In the genomic region with DNA sequence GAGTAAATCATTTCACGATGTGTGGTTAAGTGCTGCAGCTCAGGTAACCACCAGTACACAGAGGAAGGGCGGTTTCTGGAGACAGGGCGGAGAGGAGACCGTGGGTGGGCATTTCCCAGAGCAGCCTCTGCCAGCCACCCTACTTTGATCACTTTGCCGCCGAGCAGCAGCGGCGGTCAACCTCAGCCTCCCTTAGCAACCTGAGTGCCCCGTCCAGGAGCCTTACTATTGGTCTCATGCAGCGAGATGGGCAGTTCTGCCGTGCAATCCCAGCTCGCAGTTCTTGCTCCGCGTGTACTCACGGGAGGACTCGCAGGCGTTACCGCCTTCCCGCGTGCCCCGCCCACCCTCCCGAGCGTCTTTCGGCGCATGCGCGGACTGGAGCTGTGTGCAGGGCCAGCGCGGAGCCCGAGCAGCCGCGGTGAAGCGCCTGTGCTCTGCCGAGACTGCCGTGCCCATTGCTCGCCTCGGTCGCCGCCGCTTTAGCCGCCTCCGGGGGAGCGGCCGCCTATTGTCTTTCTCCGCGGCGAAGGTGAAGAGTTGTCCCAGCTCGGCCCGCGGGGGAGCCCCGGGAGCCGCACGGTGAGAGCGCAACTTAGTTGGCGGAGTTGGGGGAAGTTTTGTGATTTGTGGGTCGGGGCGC, we compare ENCODE assay signal across 8 cellular contexts. TPM values are rescaled to one million over a fixed set of nuclear protein-coding genes. Genes with fewer than 3 reads are reported as not detected.
DNase-seq lines count a peak whose midpoint lies in the region; ATAC-seq and TF ChIP-seq lines count a peak whose summit lies in the region.

A gene with protein sequence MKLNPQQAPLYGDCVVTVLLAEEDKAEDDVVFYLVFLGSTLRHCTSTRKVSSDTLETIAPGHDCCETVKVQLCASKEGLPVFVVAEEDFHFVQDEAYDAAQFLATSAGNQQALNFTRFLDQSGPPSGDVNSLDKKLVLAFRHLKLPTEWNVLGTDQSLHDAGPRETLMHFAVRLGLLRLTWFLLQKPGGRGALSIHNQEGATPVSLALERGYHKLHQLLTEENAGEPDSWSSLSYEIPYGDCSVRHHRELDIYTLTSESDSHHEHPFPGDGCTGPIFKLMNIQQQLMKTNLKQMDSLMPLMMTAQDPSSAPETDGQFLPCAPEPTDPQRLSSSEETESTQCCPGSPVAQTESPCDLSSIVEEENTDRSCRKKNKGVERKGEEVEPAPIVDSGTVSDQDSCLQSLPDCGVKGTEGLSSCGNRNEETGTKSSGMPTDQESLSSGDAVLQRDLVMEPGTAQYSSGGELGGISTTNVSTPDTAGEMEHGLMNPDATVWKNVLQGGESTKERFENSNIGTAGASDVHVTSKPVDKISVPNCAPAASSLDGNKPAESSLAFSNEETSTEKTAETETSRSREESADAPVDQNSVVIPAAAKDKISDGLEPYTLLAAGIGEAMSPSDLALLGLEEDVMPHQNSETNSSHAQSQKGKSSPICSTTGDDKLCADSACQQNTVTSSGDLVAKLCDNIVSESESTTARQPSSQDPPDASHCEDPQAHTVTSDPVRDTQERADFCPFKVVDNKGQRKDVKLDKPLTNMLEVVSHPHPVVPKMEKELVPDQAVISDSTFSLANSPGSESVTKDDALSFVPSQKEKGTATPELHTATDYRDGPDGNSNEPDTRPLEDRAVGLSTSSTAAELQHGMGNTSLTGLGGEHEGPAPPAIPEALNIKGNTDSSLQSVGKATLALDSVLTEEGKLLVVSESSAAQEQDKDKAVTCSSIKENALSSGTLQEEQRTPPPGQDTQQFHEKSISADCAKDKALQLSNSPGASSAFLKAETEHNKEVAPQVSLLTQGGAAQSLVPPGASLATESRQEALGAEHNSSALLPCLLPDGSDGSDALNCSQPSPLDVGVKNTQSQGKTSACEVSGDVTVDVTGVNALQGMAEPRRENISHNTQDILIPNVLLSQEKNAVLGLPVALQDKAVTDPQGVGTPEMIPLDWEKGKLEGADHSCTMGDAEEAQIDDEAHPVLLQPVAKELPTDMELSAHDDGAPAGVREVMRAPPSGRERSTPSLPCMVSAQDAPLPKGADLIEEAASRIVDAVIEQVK (N-terminal part only) (plus strand): TSS at position 387 of the 643 bp plus-strand sequence. CDS start 105,118 bp downstream, outside the sequence.

- intact Hi-C loops in mammary epithelial cell (cut with micrococcal nuclease): no loop called here

- H3K36me3 ChIP-seq in WERI-Rb-1 (peaks cover 11% of the 10 kb centered on the region), mammary epithelial cell (ENCODE audit: insufficient read depth, low read length) (no peaks in the 10 kb centered on the region), smooth muscle cell (ENCODE audit: low read depth) (no peaks in the 10 kb centered on the region)

- ATAC-seq in GM18909 (IDR thresholded peaks at IDR 0.05; ENCODE audit: poor library complexity, unreplicated experiment) (peak; percentile 86), HG03159 (IDR thresholded peaks at IDR 0.05; ENCODE audit: unreplicated experiment) (peak; percentile 84)

- in situ Hi-C loops in mammary epithelial cell (cut with MboI; ENCODE audit: low sequenced_read_pairs in 2 of 2): no loop called here

- H4K20me1 ChIP-seq in mammary epithelial cell (ENCODE audit: insufficient read depth, low read length) (no peaks in the 10 kb centered on the region), smooth muscle cell (ENCODE audit: low read depth) (peaks cover 44% of the 10 kb centered on the region)

- no peaks in the 10 kb centered on the region for H3F3A ChIP-seq in smooth muscle cell (ENCODE audit: low read depth)

- no TSS peak for BruUV-seq in mammary epithelial cell (replicated peaks; lab: Mats Ljungman, UMichigan)

- H3K4me1 ChIP-seq in mammary epithelial cell (ENCODE audit: insufficient read depth, low read length) (peaks cover 19% of the 10 kb centered on the region), smooth muscle cell (ENCODE audit: low read depth) (peaks cover 23% of the 10 kb centered on the region)

- dilution Hi-C loops in mammary epithelial cell (cut with HindIII; ENCODE audit: low sequenced_read_pairs): no loop called here

- H3K9ac ChIP-seq in mammary epithelial cell (ENCODE audit: insufficient read depth, low read length) (peak within 1 kb of the TSS; percentile 79), smooth muscle cell (ENCODE audit: low read depth) (peak within 1 kb of the TSS; percentile 91)

- H3K9me3 ChIP-seq in WERI-Rb-1 (ENCODE audit: severe bottlenecking) (no peaks in the 10 kb centered on the region), mammary epithelial cell (replicated peaks; ENCODE audit: insufficient read depth, low read length) (no peaks in the 10 kb centered on the region), smooth muscle cell (replicated peaks; ENCODE audit: low read depth) (no peaks in the 10 kb centered on the region)

- H3K79me2 ChIP-seq in mammary epithelial cell (ENCODE audit: insufficient read depth, low read length): peaks cover 45% of the 10 kb centered on the region
- peaks cover 45% of the 10 kb centered on the region for H3K79me2 ChIP-seq in smooth muscle cell (ENCODE audit: low read depth)

- CTCF ChIA-PET in mammary epithelial cell (lab: Charles Lee; ENCODE audit: low non-redundant PET): interaction anchor here (0.6 kb wide), 2 partner anchors 33 to 49 kb away, joined by 5 read pairs; no protein-coding TSS in a partner anchor

- H3K27me3 ChIP-seq in WERI-Rb-1 (ENCODE audit: insufficient read depth, low read depth, severe bottlenecking) (no peaks in the 10 kb centered on the region), mammary epithelial cell (ENCODE audit: insufficient read depth, low read length) (no peaks in the 10 kb centered on the region), smooth muscle cell (ENCODE audit: low read depth) (no peaks in the 10 kb centered on the region)

- 0% methylated on average over 15 of the region's 57 CpGs for WGBS in mammary epithelial cell (ENCODE audit: low coverage, missing lambda C conversion rate)
- WGBS in smooth muscle cell (ENCODE audit: low lambda C conversion rate): 2% methylated on average over 40 of the region's 57 CpGs

- H3K4me3 ChIP-seq in WERI-Rb-1 (ENCODE audit: low read depth, low read length) (peak within 1 kb of the TSS; percentile 86), mammary epithelial cell (replicated peaks in 1 of 3; ENCODE audit: insufficient read depth in 1 of 3, low read depth in 2 of 3, low read length in 3 of 3) (peak within 1 kb of the TSS; percentile 45 to 78 (median 77)), smooth muscle cell (peak within 1 kb of the TSS; percentile 97)

- DNase-seq in AG08395 (ENCODE audit: low spot score) (peak; percentile 98), NCI-H2227 (lab: John Stamatoyannopoulos, UW; ENCODE audit: unreplicated experiment) (peak; percentile 97), WERI-Rb-1 (peak; percentile 99), mammary epithelial cell (peak; percentile 100), iPS-NIHi7 (ENCODE audit: extremely low spot score) (peak; percentile 95), smooth muscle cell (lab: John Stamatoyannopoulos, UW; ENCODE audit: unreplicated experiment) (peak; percentile 87)

- H2AFZ ChIP-seq in mammary epithelial cell (ENCODE audit: low read depth, low read length) (peak within 1 kb of the TSS; percentile 73), smooth muscle cell (ENCODE audit: low read depth) (peak within 1 kb of the TSS; percentile 88)

- no peak for TF ChIP-seq CTCF in WERI-Rb-1 (IDR thresholded peaks at IDR 0.05; ENCODE audit: low read depth, low read length)
- TF ChIP-seq CTCF in mammary epithelial cell (conservative IDR thresholded peaks at IDR 0.05 in 1 of 2, IDR thresholded peaks at IDR 0.05 in 1 of 2; ENCODE audit: extremely low read depth in 1 of 2, insufficient read depth in 1 of 2, low read depth in 1 of 2, low read length in 2 of 2): no peak
- TF ChIP-seq CTCF in smooth muscle cell (IDR thresholded peaks at IDR 0.05; ENCODE audit: borderline replicate concordance, insufficient read depth, poor library complexity, severe bottlenecking): no peak

- H3K4me2 ChIP-seq in mammary epithelial cell (ENCODE audit: insufficient read depth, low read depth, low read length) (peak within 1 kb of the TSS; percentile 86), smooth muscle cell (peak within 1 kb of the TSS; percentile 91)

- H3K27ac ChIP-seq in WERI-Rb-1 (peak within 1 kb of the TSS; percentile 93), mammary epithelial cell (ENCODE audit: insufficient read depth, low read depth, low read length) (peak within 1 kb of the TSS; percentile 74), smooth muscle cell (ENCODE audit: low read depth) (peak within 1 kb of the TSS; percentile 90)

RNA-seq across cellular contexts. Expression of the gene that starts here (rescaled TPM):
- 10 to 100 TPM; 58.2 to 71.4 TPM for total RNA-seq in mammary epithelial cell
- polyA plus RNA-seq in mammary epithelial cell: 8.8 TPM
- 88.3 TPM for polyA minus RNA-seq in mammary epithelial cell
- total RNA-seq in smooth muscle cell: 63.5 and 71.8 TPM in 2 replicates
- 43.3 and 46.8 TPM in 2 replicates for polyA plus RNA-seq in smooth muscle cell

Comparison
In these comparisons a context has a peak if more than half of its experiments do, and no peak if none do; other contexts are left out.
1. Peak in every context shown above with its lines: DNase-seq, ATAC-seq, H3K4me3 ChIP-seq and H3K27ac ChIP-seq.